In the genomic region with DNA sequence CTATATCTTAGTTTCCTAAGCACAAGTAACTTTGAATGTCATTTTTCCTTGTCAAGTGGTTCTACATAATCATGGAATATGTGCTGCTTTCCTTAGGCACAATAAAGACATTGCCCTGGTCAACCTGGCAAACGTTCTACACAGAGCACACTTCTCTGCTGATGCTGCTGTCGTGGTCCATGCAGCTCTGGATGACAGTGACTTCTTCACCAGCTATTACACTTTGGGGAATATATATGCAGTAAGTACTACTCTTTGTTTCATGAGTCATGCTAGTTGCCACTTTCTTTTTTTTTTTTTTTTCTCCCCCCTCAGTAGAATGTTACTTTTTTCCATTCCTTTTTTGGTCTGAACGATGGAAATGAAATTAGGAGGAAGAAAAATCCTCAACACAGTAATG, we compare ENCODE assay signal across 18 cellular contexts. TPM values are rescaled to one million over a fixed set of nuclear protein-coding genes. Genes with fewer than 3 reads are reported as not detected.
DNase-seq lines count a peak whose midpoint lies in the region; ATAC-seq lines count a peak whose summit lies in the region.
"Had no signal": no experiment of that assay in that cellular context is flagged by ENCODE, and none has a peak within 500 bp of the region (broad histone marks: within the 10 kb centered on the region; RNA-seq: fewer than 3 reads in every experiment).

No MANE protein-coding gene starts in this region.

- peak; percentile 90 for ATAC-seq in activated CD4-positive, alpha-beta T cell treated with anti-CD3 and anti-CD28 coated beads for 36 hours
- ATAC-seq in activated T-helper 17 cell treated with anti-CD3 and anti-CD28 coated beads, Interleukin-2, amount 50 U/mL, for 72 hours (replicated peaks) = peak; percentile 64
- peak; percentile 67 for ATAC-seq in stimulated activated naive CD8-positive, alpha-beta T cell treated with anti-CD3 and anti-CD28 coated beads, Interleukin-15, amount 100 ng/mL, for 72 hours
- ATAC-seq in HG02840 (IDR thresholded peaks at IDR 0.05; ENCODE audit: low FRiP score, unreplicated experiment) (no peak), HG03280 (IDR thresholded peaks at IDR 0.05; ENCODE audit: unreplicated experiment) (no peak)
- ATAC-seq: GM12878, HepG2, Right ventricle myocardium inferior had no signal

- peak; percentile 26 for DNase-seq in activated CD4-positive, alpha-beta T cell treated with anti-CD3 and anti-CD28 coated beads for 36 hours
- no peak for DNase-seq in activated CD4-positive, alpha-beta T cell treated with anti-CD3 and anti-CD28 coated beads for 1 hour
- DNase-seq in stimulated activated CD4-positive, alpha-beta T cell treated with anti-CD3 and anti-CD28 coated beads, Interleukin-15, amount 100 ng/mL, for 24 hours = peak; percentile 15
- DNase-seq in stimulated activated CD4-positive, alpha-beta T cell treated with anti-CD3 and anti-CD28 coated beads, Interleukin-12 subunit alpha, Interleukin-12 subunit beta, amount 100 ng/mL, for 4 hours = no peak
- DNase-seq in stimulated activated naive CD8-positive, alpha-beta T cell treated with anti-CD3 and anti-CD28 coated beads, Interleukin-15, amount 100 ng/mL, for 72 hours = no peak
- DNase-seq: CD8-positive, alpha-beta memory T cell; DND-41; GOT3; NCI-H1092 treated with DMSO at 0.1 percent for 48 hours; NCI-H2081 treated with DMSO at 0.1 percent for 48 hours; NCI-H510A treated with DMSO at 0.1 percent for 48 hours; Peyer's patch had no signal

- no peak overlapping the region for H3K4me3 Mint-ChIP-seq in activated CD4-positive, alpha-beta T cell treated with anti-CD3 and anti-CD28 coated beads for 36 hours
- no peak overlapping the region for H3K4me3 Mint-ChIP-seq in activated T-helper 17 cell treated with anti-CD3 and anti-CD28 coated beads, Interleukin-2, amount 50 U/mL, for 72 hours
- no peak overlapping the region for H3K4me3 Mint-ChIP-seq in stimulated activated naive CD8-positive, alpha-beta T cell treated with anti-CD3 and anti-CD28 coated beads, Interleukin-15, amount 100 ng/mL, for 72 hours
- H3K4me3 Mint-ChIP-seq: CD8-positive, alpha-beta memory T cell had no signal

- CTCF ChIA-PET in activated CD4-positive, alpha-beta T cell treated with anti-CD3 and anti-CD28 coated beads for 36 hours (lab: Charles Lee) = interaction anchor here (0.8 kb wide), 1 partner anchor 415 kb away, joined by 3 read pairs; no protein-coding TSS in a partner anchor

- no peaks in the 10 kb centered on the region for H3K27me3 Mint-ChIP-seq in activated CD4-positive, alpha-beta T cell treated with anti-CD3 and anti-CD28 coated beads for 36 hours
- H3K27me3 Mint-ChIP-seq in activated T-helper 17 cell treated with anti-CD3 and anti-CD28 coated beads, Interleukin-2, amount 50 U/mL, for 72 hours = no peaks in the 10 kb centered on the region
- no peaks in the 10 kb centered on the region for H3K27me3 Mint-ChIP-seq in stimulated activated naive CD8-positive, alpha-beta T cell treated with anti-CD3 and anti-CD28 coated beads, Interleukin-15, amount 100 ng/mL, for 72 hours
- H3K27me3 Mint-ChIP-seq: CD8-positive, alpha-beta memory T cell had no signal

- POLR2A ChIA-PET in activated CD4-positive, alpha-beta T cell treated with anti-CD3 and anti-CD28 coated beads for 36 hours (lab: Charles Lee) = no interaction called here

- no peaks in the 10 kb centered on the region for H3K9me3 Mint-ChIP-seq in activated CD4-positive, alpha-beta T cell treated with anti-CD3 and anti-CD28 coated beads for 36 hours (ENCODE audit: low read depth)
- H3K9me3 Mint-ChIP-seq in activated T-helper 17 cell treated with anti-CD3 and anti-CD28 coated beads, Interleukin-2, amount 50 U/mL, for 72 hours = no peaks in the 10 kb centered on the region
- H3K9me3 Mint-ChIP-seq in stimulated activated naive CD8-positive, alpha-beta T cell treated with anti-CD3 and anti-CD28 coated beads, Interleukin-15, amount 100 ng/mL, for 72 hours = no peaks in the 10 kb centered on the region
- H3K9me3 Mint-ChIP-seq: CD8-positive, alpha-beta memory T cell had no signal

- H3K36me3 Mint-ChIP-seq in activated CD4-positive, alpha-beta T cell treated with anti-CD3 and anti-CD28 coated beads for 36 hours (ENCODE audit: low read depth) = peaks cover 72% of the 10 kb centered on the region
- H3K36me3 Mint-ChIP-seq in activated T-helper 17 cell treated with anti-CD3 and anti-CD28 coated beads, Interleukin-2, amount 50 U/mL, for 72 hours (ENCODE audit: low read depth) = peaks cover 96% of the 10 kb centered on the region

- intact Hi-C loops in activated CD4-positive, alpha-beta T cell treated with anti-CD3 and anti-CD28 coated beads for 36 hours (cut with DNase I, micrococcal nuclease) = no loop called here

- peaks cover 45% of the 10 kb centered on the region for H3K4me1 Mint-ChIP-seq in activated CD4-positive, alpha-beta T cell treated with anti-CD3 and anti-CD28 coated beads for 36 hours
- peaks cover 17% of the 10 kb centered on the region for H3K4me1 Mint-ChIP-seq in activated T-helper 17 cell treated with anti-CD3 and anti-CD28 coated beads, Interleukin-2, amount 50 U/mL, for 72 hours
- H3K4me1 Mint-ChIP-seq in stimulated activated naive CD8-positive, alpha-beta T cell treated with anti-CD3 and anti-CD28 coated beads, Interleukin-15, amount 100 ng/mL, for 72 hours = peaks cover 57% of the 10 kb centered on the region

- peak overlapping the region; percentile 25 for H3K27ac Mint-ChIP-seq in activated CD4-positive, alpha-beta T cell treated with anti-CD3 and anti-CD28 coated beads for 36 hours
- H3K27ac Mint-ChIP-seq in activated T-helper 17 cell treated with anti-CD3 and anti-CD28 coated beads, Interleukin-2, amount 50 U/mL, for 72 hours = no peak overlapping the region
- H3K27ac Mint-ChIP-seq in stimulated activated naive CD8-positive, alpha-beta T cell treated with anti-CD3 and anti-CD28 coated beads, Interleukin-15, amount 100 ng/mL, for 72 hours = no peak overlapping the region

RNA-seq across cellular contexts. Expression of a gene that starts 38.5 kb away (rescaled TPM):
- total RNA-seq in activated CD4-positive, alpha-beta T cell treated with anti-CD3 and anti-CD28 coated beads for 36 hours = 10 to 100 TPM; 50.0 to 57.9 TPM
- 10 to 100 TPM; 58.3 to 77.4 TPM for total RNA-seq in activated T-helper 17 cell treated with anti-CD3 and anti-CD28 coated beads, Interleukin-2, amount 50 U/mL, for 72 hours

Comparison
In these comparisons a context has a peak if more than half of its experiments do, and no peak if none do; other contexts are left out.
1. DNase-seq: peak in activated CD4-positive, alpha-beta T cell treated with anti-CD3 and anti-CD28 coated beads for 36 hours (single experiment) and stimulated activated CD4-positive, alpha-beta T cell treated with anti-CD3 and anti-CD28 coated beads, Interleukin-15, amount 100 ng/mL, for 24 hours (single experiment); none in activated CD4-positive, alpha-beta T cell treated with anti-CD3 and anti-CD28 coated beads for 1 hour (single experiment), stimulated activated CD4-positive, alpha-beta T cell treated with anti-CD3 and anti-CD28 coated beads, Interleukin-12 subunit alpha, Interleukin-12 subunit beta, amount 100 ng/mL, for 4 hours (single experiment) and stimulated activated naive CD8-positive, alpha-beta T cell treated with anti-CD3 and anti-CD28 coated beads, Interleukin-15, amount 100 ng/mL, for 72 hours (0 of 2).
2. ATAC-seq: peak in activated CD4-positive, alpha-beta T cell treated with anti-CD3 and anti-CD28 coated beads for 36 hours (single experiment), activated T-helper 17 cell treated with anti-CD3 and anti-CD28 coated beads, Interleukin-2, amount 50 U/mL, for 72 hours (single experiment) and stimulated activated naive CD8-positive, alpha-beta T cell treated with anti-CD3 and anti-CD28 coated beads, Interleukin-15, amount 100 ng/mL, for 72 hours (single experiment); none in HG02840 (single experiment) and HG03280 (single experiment).